In the genomic region with DNA sequence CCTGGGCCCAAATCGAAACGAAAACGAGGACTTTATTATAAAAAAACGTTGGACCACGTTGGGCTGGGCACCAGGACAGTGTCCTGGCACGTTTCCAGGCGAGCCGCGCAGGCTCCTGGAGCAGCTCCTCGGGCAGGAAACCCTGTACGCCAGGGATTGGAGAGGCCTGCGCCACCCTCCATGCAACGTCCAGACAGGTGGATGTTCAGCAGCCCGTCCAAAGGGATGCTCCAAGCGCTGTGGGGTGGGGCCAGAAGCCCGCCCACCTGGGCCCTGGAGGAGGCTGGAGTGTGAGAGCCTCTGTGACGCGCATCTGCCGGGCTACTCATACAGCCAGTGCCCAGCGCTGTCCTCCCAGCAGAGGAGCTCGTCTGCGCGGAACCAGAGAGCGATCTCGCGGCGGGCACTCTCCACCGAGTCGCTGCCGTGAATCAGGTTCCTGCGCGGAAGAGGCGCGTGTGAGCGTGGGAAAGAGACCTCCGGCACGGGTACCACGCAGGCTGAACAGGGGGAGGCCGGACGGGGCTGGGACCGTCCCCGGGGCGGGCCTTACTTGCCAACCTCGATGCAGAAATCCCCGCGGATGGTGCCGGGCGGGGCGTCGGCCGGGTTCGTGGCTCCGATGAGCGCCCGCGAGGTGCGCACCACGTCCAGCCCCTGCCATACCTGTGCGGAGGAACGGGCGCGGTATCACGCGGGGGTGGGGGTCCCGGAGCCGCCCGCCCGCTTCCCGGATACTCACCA, we compare ENCODE assay signal across 8 cellular contexts. TPM values are rescaled to one million over a fixed set of nuclear protein-coding genes. Genes with fewer than 3 reads are reported as not detected.
DNase-seq lines count a peak whose midpoint lies in the region; ATAC-seq and TF ChIP-seq lines count a peak whose summit lies in the region.

No MANE protein-coding gene starts in this region.

- peak overlapping the region; percentile 40 for H3K27ac ChIP-seq in CD8-positive, alpha-beta T cell (ENCODE audit: low read depth, low read length)
- H3K27ac ChIP-seq in dorsolateral prefrontal cortex (peak overlapping the region; percentile 43 to 99 (median 94)), lower lobe of right lung (peak overlapping the region; percentile 94)

- peak overlapping the region; percentile 70 for H3K27ac Mint-ChIP-seq in CD8-positive, alpha-beta T cell

- peaks cover 7% of the 10 kb centered on the region for H3K36me3 ChIP-seq in CD8-positive, alpha-beta T cell (ENCODE audit: insufficient read depth, low read length)
- H3K36me3 ChIP-seq in lower lobe of right lung, result peaks cover 50% of the 10 kb centered on the region

- peak; percentile 12 for ATAC-seq in CD8-positive, alpha-beta T cell
- ATAC-seq in lower lobe of right lung, result peak; percentile 1 to 8
- ATAC-seq in HG03039 (IDR thresholded peaks at IDR 0.05; ENCODE audit: unreplicated experiment), result no peak

- POLR2A ChIA-PET in CD8-positive, alpha-beta T cell (lab: Charles Lee), result interaction anchor here (0.7 to 8.6 kb wide), 7 partner anchors 12 to 350 kb away, joined by 3 to 94 read pairs (median 4); a partner anchor contains a TSS

- peaks cover 28% of the 10 kb centered on the region for H3K36me3 Mint-ChIP-seq in CD8-positive, alpha-beta T cell

- peak in 5 of 7 experiments; percentile 21 to 66 (median 60) for DNase-seq in CD8-positive, alpha-beta T cell
- DNase-seq in MV-4-11 (lab: John Stamatoyannopoulos, UW) (peak; percentile 32), dorsolateral prefrontal cortex (peak; percentile 54 to 86 (median 73)), lower lobe of right lung (peak; percentile 73), NCI-H1694 (lab: John Stamatoyannopoulos, UW) (no peak)
- peak; percentile 65 for DNase-seq in activated CD4-positive, alpha-beta T cell treated with anti-CD3 and anti-CD28 coated beads for 48 hours
- peak; percentile 32 to 60 for DNase-seq in stimulated activated CD8-positive, alpha-beta memory T cell treated with anti-CD3 and anti-CD28 coated beads, Interleukin-2, amount 100 ng/mL, for 48 hours (ENCODE audit: low read depth in 2 of 2)

- peaks cover 19% of the 10 kb centered on the region for H3K4me1 Mint-ChIP-seq in CD8-positive, alpha-beta T cell (ENCODE audit: low read depth)

- H3K9me3 ChIP-seq in CD8-positive, alpha-beta T cell (ENCODE audit: low read length), result no peaks in the 10 kb centered on the region
- no peaks in the 10 kb centered on the region for H3K9me3 ChIP-seq in lower lobe of right lung

- no peaks in the 10 kb centered on the region for H3K27me3 Mint-ChIP-seq in CD8-positive, alpha-beta T cell (ENCODE audit: low read depth)

- H3K4me3 ChIP-seq in CD8-positive, alpha-beta T cell (ENCODE audit: low read depth, low read length), result peak overlapping the region; percentile 91
- H3K4me3 ChIP-seq in dorsolateral prefrontal cortex, result peak overlapping the region; percentile 70 to 100 (median 95)
- H3K4me3 ChIP-seq in lower lobe of right lung, result peak overlapping the region; percentile 98

- TF ChIP-seq CTCF in CD8-positive, alpha-beta T cell (IDR thresholded peaks at IDR 0.05), result no peak
- TF ChIP-seq CTCF in dorsolateral prefrontal cortex (IDR thresholded peaks at IDR 0.05 in 54 of 56, conservative IDR thresholded peaks at IDR 0.05 in 2 of 56; ENCODE audit: low read depth in 1 of 56, partially characterized antibody in 56 of 56) (peak in 1 of 56 donors; percentile 7), lower lobe of right lung (IDR thresholded peaks at IDR 0.05) (no peak)

- no peaks in the 10 kb centered on the region for H3K9me3 Mint-ChIP-seq in CD8-positive, alpha-beta T cell

- H3K4me3 Mint-ChIP-seq in CD8-positive, alpha-beta T cell, result peak overlapping the region; percentile 77

- CTCF ChIA-PET in CD8-positive, alpha-beta T cell (lab: Charles Lee), result interaction anchor here (0.9 kb wide), 2 partner anchors 12 to 65 kb away, joined by 3 to 4 read pairs; a partner anchor contains a TSS

- intact Hi-C loops in CD8-positive, alpha-beta T cell (cut with DNase I, micrococcal nuclease), result loop anchor here (5.0 to 10.0 kb wide), 5 partner anchors 87 to 437 kb away; a partner anchor contains a TSS
- intact Hi-C loops in dorsolateral prefrontal cortex (cut with DNase I), result loop anchor here (2.0 to 10.0 kb wide), 5 partner anchors 64 to 278 kb away; a partner anchor contains a TSS
- intact Hi-C loops in lower lobe of right lung (cut with DNase I), result no loop called here

- H3K27me3 ChIP-seq in CD8-positive, alpha-beta T cell (ENCODE audit: insufficient read depth, low read length), result no peaks in the 10 kb centered on the region
- H3K27me3 ChIP-seq in dorsolateral prefrontal cortex (no peaks in the 10 kb centered on the region), lower lobe of right lung (ENCODE audit: low read depth) (no peaks in the 10 kb centered on the region)

- peaks cover 30% of the 10 kb centered on the region for H3K4me1 ChIP-seq in CD8-positive, alpha-beta T cell (ENCODE audit: insufficient read depth, low read length)
- H3K4me1 ChIP-seq in lower lobe of right lung, result peaks cover 37% of the 10 kb centered on the region

RNA-seq across cellular contexts. Expression of a gene that starts 0.8 kb away (rescaled TPM):
- total RNA-seq in CD8-positive, alpha-beta T cell, result 10 to 100 TPM; 40.3 to 43.2 TPM
- total RNA-seq in dorsolateral prefrontal cortex, result 10 to 100 TPM; 39.2 to 88.9 (median 58.5) TPM
- 56.5 TPM for total RNA-seq in lower lobe of right lung

RNA-seq across cellular contexts. Expression of a gene that starts 2.1 kb away (rescaled TPM):
- total RNA-seq in CD8-positive, alpha-beta T cell, result 10 to 100 TPM; 27.5 to 31.7 TPM
- total RNA-seq in dorsolateral prefrontal cortex (10 to 100 TPM; 12.6 to 44.4 (median 21.7) TPM), lower lobe of right lung (15.5 TPM)

RNA-seq across cellular contexts. Expression of a gene that starts 2.4 kb away (rescaled TPM):
- total RNA-seq in CD8-positive, alpha-beta T cell, result 10 to 100 TPM; 18.9 to 21.4 TPM
- total RNA-seq in dorsolateral prefrontal cortex, result 10 to 100 TPM; 37.4 to 77.9 (median 58.6) TPM
- total RNA-seq in lower lobe of right lung, result 58.0 TPM

RNA-seq across cellular contexts. Expression of a gene that starts 11.9 kb away (rescaled TPM):
- 10 to 100 TPM; 70.3 to 72.3 TPM for total RNA-seq in CD8-positive, alpha-beta T cell
- total RNA-seq in dorsolateral prefrontal cortex (10 to 100 TPM; 34.3 to 62.3 (median 48.9) TPM), lower lobe of right lung (44.2 TPM)

RNA-seq across cellular contexts. Expression of a gene that starts 12.3 kb away (rescaled TPM):
- 10 to 100 TPM; 33.1 to 39.2 TPM for total RNA-seq in CD8-positive, alpha-beta T cell
- total RNA-seq in dorsolateral prefrontal cortex (10 to 100 TPM; 29.7 to 55.7 (median 39.2) TPM), lower lobe of right lung (36.0 TPM)

Comparison
In these comparisons a context has a peak if more than half of its experiments do, and no peak if none do; other contexts are left out.
1. H3K27ac ChIP-seq: peak in every context shown above with its lines; median percentile 94 in dorsolateral prefrontal cortex; 94 in lower lobe of right lung; 40 in CD8-positive, alpha-beta T cell.